In the genomic region with DNA sequence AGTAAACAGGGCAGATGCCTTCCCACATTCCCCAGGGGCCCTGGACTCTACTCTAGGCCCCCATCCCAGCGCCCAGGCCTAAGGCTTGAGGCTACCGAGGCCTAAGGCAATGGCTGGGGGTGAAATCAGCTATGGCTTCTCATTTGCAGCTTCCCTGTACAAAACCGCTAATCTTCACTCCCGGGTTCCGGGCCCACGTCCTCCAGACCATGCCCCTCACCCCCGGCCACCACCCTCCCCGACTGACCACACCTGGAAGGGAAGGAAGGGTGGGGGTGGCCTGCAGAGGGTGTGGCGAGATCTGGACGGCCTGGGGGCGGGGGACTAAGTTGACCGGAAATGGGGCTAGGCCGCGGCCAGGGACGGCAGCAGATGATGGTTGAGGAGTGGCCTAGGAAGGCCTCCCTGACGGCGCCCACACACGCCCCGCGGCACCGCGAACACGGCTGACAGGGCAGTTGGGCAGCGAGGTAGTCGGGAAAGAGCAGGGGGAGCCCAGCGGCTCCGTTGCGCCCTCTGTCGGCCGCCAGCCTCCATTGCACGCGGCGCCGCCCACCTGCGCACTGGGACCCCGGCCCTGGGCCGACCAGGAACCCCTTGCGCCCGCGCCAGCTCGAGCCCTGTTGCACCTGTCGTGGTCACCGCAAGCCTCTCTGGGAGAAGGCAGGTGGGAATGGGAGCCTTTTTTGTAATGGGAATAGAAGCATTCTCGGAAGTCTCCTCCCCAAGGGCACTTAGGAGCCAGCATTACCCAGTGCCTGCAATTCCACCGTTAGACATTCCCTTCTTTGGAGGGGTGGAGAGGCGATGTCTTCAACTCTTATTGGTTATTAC, we compare ENCODE assay signal across 1 cellular context.
A peak's percentile ranks its signal among the peaks of the same experiment; 100 is the strongest.
TF ChIP-seq lines count a peak whose summit lies in the region.

No MANE protein-coding gene starts in this region.

TF ChIP-seq in K562, 482 proteins besides CTCF, POLR2A, EP300 and RAD21 (continued from another document and continues in another):
- TF ChIP-seq, protein P1, sequence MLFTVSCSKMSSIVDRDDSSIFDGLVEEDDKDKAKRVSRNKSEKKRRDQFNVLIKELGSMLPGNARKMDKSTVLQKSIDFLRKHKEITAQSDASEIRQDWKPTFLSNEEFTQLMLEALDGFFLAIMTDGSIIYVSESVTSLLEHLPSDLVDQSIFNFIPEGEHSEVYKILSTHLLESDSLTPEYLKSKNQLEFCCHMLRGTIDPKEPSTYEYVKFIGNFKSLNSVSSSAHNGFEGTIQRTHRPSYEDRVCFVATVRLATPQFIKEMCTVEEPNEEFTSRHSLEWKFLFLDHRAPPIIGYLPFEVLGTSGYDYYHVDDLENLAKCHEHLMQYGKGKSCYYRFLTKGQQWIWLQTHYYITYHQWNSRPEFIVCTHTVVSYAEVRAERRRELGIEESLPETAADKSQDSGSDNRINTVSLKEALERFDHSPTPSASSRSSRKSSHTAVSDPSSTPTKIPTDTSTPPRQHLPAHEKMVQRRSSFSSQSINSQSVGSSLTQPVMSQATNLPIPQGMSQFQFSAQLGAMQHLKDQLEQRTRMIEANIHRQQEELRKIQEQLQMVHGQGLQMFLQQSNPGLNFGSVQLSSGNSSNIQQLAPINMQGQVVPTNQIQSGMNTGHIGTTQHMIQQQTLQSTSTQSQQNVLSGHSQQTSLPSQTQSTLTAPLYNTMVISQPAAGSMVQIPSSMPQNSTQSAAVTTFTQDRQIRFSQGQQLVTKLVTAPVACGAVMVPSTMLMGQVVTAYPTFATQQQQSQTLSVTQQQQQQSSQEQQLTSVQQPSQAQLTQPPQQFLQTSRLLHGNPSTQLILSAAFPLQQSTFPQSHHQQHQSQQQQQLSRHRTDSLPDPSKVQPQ (CRISPR knock-in tag; IDR thresholded peaks at IDR 0.05; ENCODE audit: borderline replicate concordance): no peak
- TF ChIP-seq SMARCC2 (IDR thresholded peaks at IDR 0.05; ENCODE audit: low read depth): no peak
- TF ChIP-seq OTX1 (CRISPR knock-in tag; IDR thresholded peaks at IDR 0.05): no peak
- TF ChIP-seq CREB1 (IDR thresholded peaks at IDR 0.05): peak; percentile 17; the same call in 1 of the 2 replicates
- peak; percentile 57 for TF ChIP-seq CREB1 (CRISPR knock-in tag; IDR thresholded peaks at IDR 0.05)
- TF ChIP-seq GABPB1 (CRISPR knock-in tag; IDR thresholded peaks at IDR 0.05): peak; percentile 87
- TF ChIP-seq ZFP1 (CRISPR knock-in tag; IDR thresholded peaks at IDR 0.05): no peak
- TF ChIP-seq, protein P2, sequence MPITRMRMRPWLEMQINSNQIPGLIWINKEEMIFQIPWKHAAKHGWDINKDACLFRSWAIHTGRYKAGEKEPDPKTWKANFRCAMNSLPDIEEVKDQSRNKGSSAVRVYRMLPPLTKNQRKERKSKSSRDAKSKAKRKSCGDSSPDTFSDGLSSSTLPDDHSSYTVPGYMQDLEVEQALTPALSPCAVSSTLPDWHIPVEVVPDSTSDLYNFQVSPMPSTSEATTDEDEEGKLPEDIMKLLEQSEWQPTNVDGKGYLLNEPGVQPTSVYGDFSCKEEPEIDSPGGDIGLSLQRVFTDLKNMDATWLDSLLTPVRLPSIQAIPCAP (CRISPR knock-in tag; IDR thresholded peaks at IDR 0.05; ENCODE audit: borderline replicate concordance): no peak
- TF ChIP-seq ZNF3 (CRISPR knock-in tag; IDR thresholded peaks at IDR 0.05): no peak
- no peak for TF ChIP-seq FOXM1 (IDR thresholded peaks at IDR 0.05; ENCODE audit: low read depth)
- 0 out of 2 replicates have a peak, but pooled peaks have one; percentile 44 for TF ChIP-seq FOXM1 (CRISPR knock-in tag; IDR thresholded peaks at IDR 0.05; ENCODE audit: low read depth)
- TF ChIP-seq PYGO2 (tag; IDR thresholded peaks at IDR 0.05): no peak
- TF ChIP-seq, protein P3, sequence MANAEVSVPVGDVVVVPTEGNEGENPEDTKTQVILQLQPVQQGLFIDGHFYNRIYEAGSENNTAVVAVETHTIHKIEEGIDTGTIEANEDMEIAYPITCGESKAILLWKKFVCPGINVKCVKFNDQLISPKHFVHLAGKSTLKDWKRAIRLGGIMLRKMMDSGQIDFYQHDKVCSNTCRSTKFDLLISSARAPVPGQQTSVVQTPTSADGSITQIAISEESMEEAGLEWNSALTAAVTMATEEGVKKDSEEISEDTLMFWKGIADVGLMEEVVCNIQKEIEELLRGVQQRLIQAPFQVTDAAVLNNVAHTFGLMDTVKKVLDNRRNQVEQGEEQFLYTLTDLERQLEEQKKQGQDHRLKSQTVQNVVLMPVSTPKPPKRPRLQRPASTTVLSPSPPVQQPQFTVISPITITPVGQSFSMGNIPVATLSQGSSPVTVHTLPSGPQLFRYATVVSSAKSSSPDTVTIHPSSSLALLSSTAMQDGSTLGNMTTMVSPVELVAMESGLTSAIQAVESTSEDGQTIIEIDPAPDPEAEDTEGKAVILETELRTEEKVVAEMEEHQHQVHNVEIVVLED (CRISPR knock-in tag; IDR thresholded peaks at IDR 0.05): no peak
- TF ChIP-seq, protein P4, sequence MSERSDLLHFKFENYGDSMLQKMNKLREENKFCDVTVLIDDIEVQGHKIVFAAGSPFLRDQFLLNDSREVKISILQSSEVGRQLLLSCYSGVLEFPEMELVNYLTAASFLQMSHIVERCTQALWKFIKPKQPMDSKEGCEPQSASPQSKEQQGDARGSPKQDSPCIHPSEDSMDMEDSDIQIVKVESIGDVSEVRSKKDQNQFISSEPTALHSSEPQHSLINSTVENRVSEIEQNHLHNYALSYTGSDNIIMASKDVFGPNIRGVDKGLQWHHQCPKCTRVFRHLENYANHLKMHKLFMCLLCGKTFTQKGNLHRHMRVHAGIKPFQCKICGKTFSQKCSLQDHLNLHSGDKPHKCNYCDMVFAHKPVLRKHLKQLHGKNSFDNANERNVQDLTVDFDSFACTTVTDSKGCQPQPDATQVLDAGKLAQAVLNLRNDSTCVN (CRISPR knock-in tag; IDR thresholded peaks at IDR 0.05): no peak
- no peak for TF ChIP-seq MEIS2 (IDR thresholded peaks at IDR 0.05; ENCODE audit: partially characterized antibody)
- TF ChIP-seq, protein P5, sequence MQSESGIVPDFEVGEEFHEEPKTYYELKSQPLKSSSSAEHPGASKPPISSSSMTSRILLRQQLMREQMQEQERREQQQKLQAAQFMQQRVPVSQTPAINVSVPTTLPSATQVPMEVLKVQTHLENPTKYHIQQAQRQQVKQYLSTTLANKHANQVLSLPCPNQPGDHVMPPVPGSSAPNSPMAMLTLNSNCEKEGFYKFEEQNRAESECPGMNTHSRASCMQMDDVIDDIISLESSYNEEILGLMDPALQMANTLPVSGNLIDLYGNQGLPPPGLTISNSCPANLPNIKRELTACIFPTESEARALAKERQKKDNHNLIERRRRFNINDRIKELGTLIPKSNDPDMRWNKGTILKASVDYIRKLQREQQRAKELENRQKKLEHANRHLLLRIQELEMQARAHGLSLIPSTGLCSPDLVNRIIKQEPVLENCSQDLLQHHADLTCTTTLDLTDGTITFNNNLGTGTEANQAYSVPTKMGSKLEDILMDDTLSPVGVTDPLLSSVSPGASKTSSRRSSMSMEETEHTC (IDR thresholded peaks at IDR 0.05): no peak
- peak; percentile 67 for TF ChIP-seq L3MBTL2 (IDR thresholded peaks at IDR 0.05)
- no peak for TF ChIP-seq GABPB2 (CRISPR knock-in tag; conservative IDR thresholded peaks at IDR 0.05)
- no peak for TF ChIP-seq PHTF2 (CRISPR knock-in tag; IDR thresholded peaks at IDR 0.05)
- no peak for TF ChIP-seq MIER1 (IDR thresholded peaks at IDR 0.05; ENCODE audit: low read depth)
- TF ChIP-seq STAT5A (IDR thresholded peaks at IDR 0.05; ENCODE audit: borderline replicate concordance, low read length): no peak
- no peak for TF ChIP-seq SMAD2 (IDR thresholded peaks at IDR 0.05; ENCODE audit: low read depth, low read length)
- TF ChIP-seq HEY1 (CRISPR knock-in tag; IDR thresholded peaks at IDR 0.05; ENCODE audit: borderline replicate concordance): no peak
- no peak for TF ChIP-seq MAFF (IDR thresholded peaks at IDR 0.05; ENCODE audit: low read length)
- no peak for TF ChIP-seq KDM1A (IDR thresholded peaks at IDR 0.05)
- no peak for TF ChIP-seq BACH1 (tag; IDR thresholded peaks at IDR 0.05)
- TF ChIP-seq FOSL1 (tag; conservative IDR thresholded peaks at IDR 0.05): peak; percentile 43; the same call in 1 of the 2 replicates
- TF ChIP-seq, protein P6, sequence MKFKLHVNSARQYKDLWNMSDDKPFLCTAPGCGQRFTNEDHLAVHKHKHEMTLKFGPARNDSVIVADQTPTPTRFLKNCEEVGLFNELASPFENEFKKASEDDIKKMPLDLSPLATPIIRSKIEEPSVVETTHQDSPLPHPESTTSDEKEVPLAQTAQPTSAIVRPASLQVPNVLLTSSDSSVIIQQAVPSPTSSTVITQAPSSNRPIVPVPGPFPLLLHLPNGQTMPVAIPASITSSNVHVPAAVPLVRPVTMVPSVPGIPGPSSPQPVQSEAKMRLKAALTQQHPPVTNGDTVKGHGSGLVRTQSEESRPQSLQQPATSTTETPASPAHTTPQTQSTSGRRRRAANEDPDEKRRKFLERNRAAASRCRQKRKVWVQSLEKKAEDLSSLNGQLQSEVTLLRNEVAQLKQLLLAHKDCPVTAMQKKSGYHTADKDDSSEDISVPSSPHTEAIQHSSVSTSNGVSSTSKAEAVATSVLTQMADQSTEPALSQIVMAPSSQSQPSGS (CRISPR knock-in tag; IDR thresholded peaks at IDR 0.05): no peak
- TF ChIP-seq, protein P7, sequence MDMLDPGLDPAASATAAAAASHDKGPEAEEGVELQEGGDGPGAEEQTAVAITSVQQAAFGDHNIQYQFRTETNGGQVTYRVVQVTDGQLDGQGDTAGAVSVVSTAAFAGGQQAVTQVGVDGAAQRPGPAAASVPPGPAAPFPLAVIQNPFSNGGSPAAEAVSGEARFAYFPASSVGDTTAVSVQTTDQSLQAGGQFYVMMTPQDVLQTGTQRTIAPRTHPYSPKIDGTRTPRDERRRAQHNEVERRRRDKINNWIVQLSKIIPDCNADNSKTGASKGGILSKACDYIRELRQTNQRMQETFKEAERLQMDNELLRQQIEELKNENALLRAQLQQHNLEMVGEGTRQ (CRISPR knock-in tag; IDR thresholded peaks at IDR 0.05): no peak; the same call in 1 of the 2 replicates
- TF ChIP-seq, protein P8, sequence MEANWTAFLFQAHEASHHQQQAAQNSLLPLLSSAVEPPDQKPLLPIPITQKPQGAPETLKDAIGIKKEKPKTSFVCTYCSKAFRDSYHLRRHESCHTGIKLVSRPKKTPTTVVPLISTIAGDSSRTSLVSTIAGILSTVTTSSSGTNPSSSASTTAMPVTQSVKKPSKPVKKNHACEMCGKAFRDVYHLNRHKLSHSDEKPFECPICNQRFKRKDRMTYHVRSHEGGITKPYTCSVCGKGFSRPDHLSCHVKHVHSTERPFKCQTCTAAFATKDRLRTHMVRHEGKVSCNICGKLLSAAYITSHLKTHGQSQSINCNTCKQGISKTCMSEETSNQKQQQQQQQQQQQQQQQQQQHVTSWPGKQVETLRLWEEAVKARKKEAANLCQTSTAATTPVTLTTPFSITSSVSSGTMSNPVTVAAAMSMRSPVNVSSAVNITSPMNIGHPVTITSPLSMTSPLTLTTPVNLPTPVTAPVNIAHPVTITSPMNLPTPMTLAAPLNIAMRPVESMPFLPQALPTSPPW (CRISPR knock-in tag; IDR thresholded peaks at IDR 0.05): peak; percentile 82
- TF ChIP-seq, protein P9, sequence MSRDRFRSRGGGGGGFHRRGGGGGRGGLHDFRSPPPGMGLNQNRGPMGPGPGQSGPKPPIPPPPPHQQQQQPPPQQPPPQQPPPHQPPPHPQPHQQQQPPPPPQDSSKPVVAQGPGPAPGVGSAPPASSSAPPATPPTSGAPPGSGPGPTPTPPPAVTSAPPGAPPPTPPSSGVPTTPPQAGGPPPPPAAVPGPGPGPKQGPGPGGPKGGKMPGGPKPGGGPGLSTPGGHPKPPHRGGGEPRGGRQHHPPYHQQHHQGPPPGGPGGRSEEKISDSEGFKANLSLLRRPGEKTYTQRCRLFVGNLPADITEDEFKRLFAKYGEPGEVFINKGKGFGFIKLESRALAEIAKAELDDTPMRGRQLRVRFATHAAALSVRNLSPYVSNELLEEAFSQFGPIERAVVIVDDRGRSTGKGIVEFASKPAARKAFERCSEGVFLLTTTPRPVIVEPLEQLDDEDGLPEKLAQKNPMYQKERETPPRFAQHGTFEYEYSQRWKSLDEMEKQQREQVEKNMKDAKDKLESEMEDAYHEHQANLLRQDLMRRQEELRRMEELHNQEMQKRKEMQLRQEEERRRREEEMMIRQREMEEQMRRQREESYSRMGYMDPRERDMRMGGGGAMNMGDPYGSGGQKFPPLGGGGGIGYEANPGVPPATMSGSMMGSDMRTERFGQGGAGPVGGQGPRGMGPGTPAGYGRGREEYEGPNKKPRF (IDR thresholded peaks at IDR 0.05; ENCODE audit: low read depth, low read length): no peak
- no peak for TF ChIP-seq ZSCAN29 (IDR thresholded peaks at IDR 0.05)
- TF ChIP-seq, protein P10, sequence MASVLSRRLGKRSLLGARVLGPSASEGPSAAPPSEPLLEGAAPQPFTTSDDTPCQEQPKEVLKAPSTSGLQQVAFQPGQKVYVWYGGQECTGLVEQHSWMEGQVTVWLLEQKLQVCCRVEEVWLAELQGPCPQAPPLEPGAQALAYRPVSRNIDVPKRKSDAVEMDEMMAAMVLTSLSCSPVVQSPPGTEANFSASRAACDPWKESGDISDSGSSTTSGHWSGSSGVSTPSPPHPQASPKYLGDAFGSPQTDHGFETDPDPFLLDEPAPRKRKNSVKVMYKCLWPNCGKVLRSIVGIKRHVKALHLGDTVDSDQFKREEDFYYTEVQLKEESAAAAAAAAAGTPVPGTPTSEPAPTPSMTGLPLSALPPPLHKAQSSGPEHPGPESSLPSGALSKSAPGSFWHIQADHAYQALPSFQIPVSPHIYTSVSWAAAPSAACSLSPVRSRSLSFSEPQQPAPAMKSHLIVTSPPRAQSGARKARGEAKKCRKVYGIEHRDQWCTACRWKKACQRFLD (CRISPR knock-in tag; IDR thresholded peaks at IDR 0.05): 0 out of 2 replicates have a peak, but pooled peaks have one; percentile 42
- peak; percentile 47; the same call in 1 of the 2 replicates for TF ChIP-seq TOE1 (IDR thresholded peaks at IDR 0.05; ENCODE audit: borderline replicate concordance)
- peak; percentile 74; the same call in 1 of the 2 replicates for TF ChIP-seq TOE1 (CRISPR knock-in tag; IDR thresholded peaks at IDR 0.05; ENCODE audit: borderline replicate concordance, low read depth)
- no peak for TF ChIP-seq YBX1 (IDR thresholded peaks at IDR 0.05)
- TF ChIP-seq HNRNPH1 (optimal IDR thresholded peaks at IDR 0.05; ENCODE audit: low read depth, low read length): no peak
- TF ChIP-seq CBFB (CRISPR knock-in tag; IDR thresholded peaks at IDR 0.05): 0 out of 2 replicates have a peak, but pooled peaks have one; percentile 49
- no peak for TF ChIP-seq CHD1 (IDR thresholded peaks at IDR 0.05; ENCODE audit: low read length)
- TF ChIP-seq PHF8 (IDR thresholded peaks at IDR 0.05; ENCODE audit: borderline replicate concordance, low read length): peak; percentile 46; the same call in 1 of the 2 replicates
- no peak for TF ChIP-seq NUFIP1 (IDR thresholded peaks at IDR 0.05; ENCODE audit: partially characterized antibody)
- TF ChIP-seq SIRT6 (IDR thresholded peaks at IDR 0.05; ENCODE audit: low read depth, low read length): no peak
- TF ChIP-seq NCOA4 (IDR thresholded peaks at IDR 0.05; ENCODE audit: partially characterized antibody): no peak
- TF ChIP-seq LEF1 (IDR thresholded peaks at IDR 0.05): no peak
- TF ChIP-seq, protein P11, sequence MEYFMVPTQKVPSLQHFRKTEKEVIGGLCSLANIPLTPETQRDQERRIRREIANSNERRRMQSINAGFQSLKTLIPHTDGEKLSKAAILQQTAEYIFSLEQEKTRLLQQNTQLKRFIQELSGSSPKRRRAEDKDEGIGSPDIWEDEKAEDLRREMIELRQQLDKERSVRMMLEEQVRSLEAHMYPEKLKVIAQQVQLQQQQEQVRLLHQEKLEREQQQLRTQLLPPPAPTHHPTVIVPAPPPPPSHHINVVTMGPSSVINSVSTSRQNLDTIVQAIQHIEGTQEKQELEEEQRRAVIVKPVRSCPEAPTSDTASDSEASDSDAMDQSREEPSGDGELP (CRISPR knock-in tag; IDR thresholded peaks at IDR 0.05; ENCODE audit: borderline replicate concordance): peak; percentile 89
- TF ChIP-seq KLF1 (tag; IDR thresholded peaks at IDR 0.05): peak; percentile 58; the same call in 1 of the 2 replicates
- TF ChIP-seq ZNF232 (CRISPR knock-in tag; IDR thresholded peaks at IDR 0.05): no peak
- no peak for TF ChIP-seq BCOR (IDR thresholded peaks at IDR 0.05)
